In the genomic region with DNA sequence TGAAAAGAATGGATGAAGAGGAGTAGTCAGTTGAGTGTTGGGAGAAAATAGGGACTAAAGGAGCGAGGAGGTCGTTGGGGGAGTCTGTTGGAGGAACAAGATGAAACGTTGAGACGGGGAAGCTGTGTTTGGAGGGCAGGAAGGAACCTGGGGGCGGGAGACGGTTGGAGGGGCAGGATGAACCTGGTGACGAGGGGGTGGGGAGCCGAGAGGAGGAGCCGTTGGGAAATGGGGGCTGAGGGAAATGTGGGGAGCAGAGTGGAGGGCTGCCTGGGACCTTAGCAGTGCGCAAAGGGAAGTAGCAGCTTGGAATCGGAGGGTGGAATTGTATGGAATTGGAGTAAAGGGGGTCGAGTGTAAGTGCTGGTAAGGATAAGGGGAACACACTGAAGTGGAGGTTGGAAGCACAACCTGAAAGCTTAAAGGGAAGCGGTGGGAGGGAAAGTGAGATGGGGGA, we compare ENCODE assay signal across 8 cellular contexts. TPM values are rescaled to one million over a fixed set of nuclear protein-coding genes. Genes with fewer than 3 reads are reported as not detected.
DNase-seq lines count a peak whose midpoint lies in the region; ATAC-seq, FAIRE-seq and TF ChIP-seq lines count a peak whose summit lies in the region.

No MANE protein-coding gene starts in this region.

- peak overlapping the region; percentile 100 for H3K4me3 Mint-ChIP-seq in natural killer cell treated with Interleukin-12 subunit alpha and Interleukin-12 subunit beta and Interleukin-15 and Interleukin-18, amount 100 ng/mL, for 72 hours

- no peaks in the 10 kb centered on the region for H3K9me3 Mint-ChIP-seq in natural killer cell treated with Interleukin-12 subunit alpha and Interleukin-12 subunit beta and Interleukin-15 and Interleukin-18, amount 100 ng/mL, for 72 hours

- FAIRE-seq in urothelium cell line (lab: Jason Lieb, UNC): no peak

- H3K27me3 Mint-ChIP-seq in natural killer cell treated with Interleukin-12 subunit alpha and Interleukin-12 subunit beta and Interleukin-15 and Interleukin-18, amount 100 ng/mL, for 72 hours: no peaks in the 10 kb centered on the region

- peak; percentile 13 to 35 for ATAC-seq in natural killer cell treated with Interleukin-12 subunit alpha and Interleukin-12 subunit beta and Interleukin-15 and Interleukin-18, amount 100 ng/mL, for 72 hours
- ATAC-seq in GM21515 (IDR thresholded peaks at IDR 0.05; ENCODE audit: unreplicated experiment) (no peak), GM19452 (IDR thresholded peaks at IDR 0.05; ENCODE audit: unreplicated experiment) (no peak)

- TF ChIP-seq CTCF in GM12864 (IDR thresholded peaks at IDR 0.05; ENCODE audit: low read depth, low read length, missing control alignments): no peak

- DNase-seq in GM12864 (ENCODE audit: low read depth) (no peak), NCI-H1105 treated with DMSO at 0.1 percent for 48 hours (lab: John Stamatoyannopoulos, UW) (peak; percentile 61), activated T-cell treated with anti-CD3 and anti-CD28 coated beads for 48 hours (ENCODE audit: low read depth) (peak; percentile 7), fibroblast of peridontal ligament (ENCODE audit: extremely low read depth) (peak; percentile 4), urothelium cell line (ENCODE audit: low spot score) (peak; percentile 27)
- DNase-seq in natural killer cell treated with Interleukin-12 subunit alpha and Interleukin-12 subunit beta and Interleukin-15 and Interleukin-18, amount 100 ng/mL, for 72 hours (ENCODE audit: low spot score): no peak

- H3K4me1 Mint-ChIP-seq in natural killer cell treated with Interleukin-12 subunit alpha and Interleukin-12 subunit beta and Interleukin-15 and Interleukin-18, amount 100 ng/mL, for 72 hours (ENCODE audit: low read depth in 2 of 2): peaks cover 36 to 48% of the 10 kb centered on the region in 2 donors

- peak overlapping the region; percentile 70 for H3K4me3 ChIP-seq in GM12864 (ENCODE audit: low read depth, low read length)

- H3K36me3 Mint-ChIP-seq in natural killer cell treated with Interleukin-12 subunit alpha and Interleukin-12 subunit beta and Interleukin-15 and Interleukin-18, amount 100 ng/mL, for 72 hours: peaks cover 7% of the 10 kb centered on the region

- H3K27ac Mint-ChIP-seq in natural killer cell treated with Interleukin-12 subunit alpha and Interleukin-12 subunit beta and Interleukin-15 and Interleukin-18, amount 100 ng/mL, for 72 hours: peak overlapping the region; percentile 97 to 99

RNA-seq across cellular contexts. Expression of a gene that starts 0.6 kb away (rescaled TPM):
- 10 to 100 TPM; 45.1 to 63.6 TPM for total RNA-seq in natural killer cell treated with Interleukin-12 subunit alpha and Interleukin-12 subunit beta and Interleukin-15 and Interleukin-18, amount 100 ng/mL, for 72 hours

Comparison
In these comparisons a context has a peak if more than half of its experiments do, and no peak if none do; other contexts are left out.
1. DNase-seq: peak in NCI-H1105 treated with DMSO at 0.1 percent for 48 hours (single experiment), activated T-cell treated with anti-CD3 and anti-CD28 coated beads for 48 hours (single experiment), fibroblast of peridontal ligament (single experiment) and urothelium cell line (single experiment); none in GM12864 (single experiment) and natural killer cell treated with Interleukin-12 subunit alpha and Interleukin-12 subunit beta and Interleukin-15 and Interleukin-18, amount 100 ng/mL, for 72 hours (single experiment).
2. ATAC-seq: peak in natural killer cell treated with Interleukin-12 subunit alpha and Interleukin-12 subunit beta and Interleukin-15 and Interleukin-18, amount 100 ng/mL, for 72 hours (2 of 2); none in GM21515 (single experiment) and GM19452 (single experiment).